ENCODE assay signal across 1 cellular context in the genomic region with DNA sequence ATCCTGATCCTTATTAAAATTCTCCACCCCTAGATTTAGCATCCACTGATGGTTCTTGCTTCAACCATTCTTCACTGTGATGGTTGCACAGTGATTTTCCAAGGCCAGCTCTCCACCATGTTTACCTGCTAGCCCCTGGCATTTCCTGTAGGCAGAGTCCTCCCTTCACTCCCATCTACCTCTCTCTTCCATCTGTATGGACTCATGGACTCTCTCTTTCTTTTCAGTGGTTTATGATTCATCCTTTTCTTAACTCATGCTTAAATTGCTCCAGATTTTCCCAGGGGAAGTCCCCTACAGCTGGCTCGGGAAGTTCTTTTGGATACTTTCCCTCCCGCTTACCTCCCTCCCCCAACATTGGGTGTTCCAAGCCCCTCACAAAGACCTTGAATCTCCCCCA.
TF ChIP-seq lines count a peak whose summit lies in the region.

No MANE protein-coding gene starts in this region.

TF ChIP-seq in IMR-90, 13 proteins besides CTCF, POLR2A, EP300 and RAD21:
- TF ChIP-seq, protein P1, sequence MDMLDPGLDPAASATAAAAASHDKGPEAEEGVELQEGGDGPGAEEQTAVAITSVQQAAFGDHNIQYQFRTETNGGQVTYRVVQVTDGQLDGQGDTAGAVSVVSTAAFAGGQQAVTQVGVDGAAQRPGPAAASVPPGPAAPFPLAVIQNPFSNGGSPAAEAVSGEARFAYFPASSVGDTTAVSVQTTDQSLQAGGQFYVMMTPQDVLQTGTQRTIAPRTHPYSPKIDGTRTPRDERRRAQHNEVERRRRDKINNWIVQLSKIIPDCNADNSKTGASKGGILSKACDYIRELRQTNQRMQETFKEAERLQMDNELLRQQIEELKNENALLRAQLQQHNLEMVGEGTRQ (IDR thresholded peaks at IDR 0.05; ENCODE audit: low read depth, low read length): no peak
- TF ChIP-seq FOS (IDR thresholded peaks at IDR 0.05; ENCODE audit: low read depth, low read length): peak; percentile 38; the same call in 1 of the 2 replicates
